In the genomic region with DNA sequence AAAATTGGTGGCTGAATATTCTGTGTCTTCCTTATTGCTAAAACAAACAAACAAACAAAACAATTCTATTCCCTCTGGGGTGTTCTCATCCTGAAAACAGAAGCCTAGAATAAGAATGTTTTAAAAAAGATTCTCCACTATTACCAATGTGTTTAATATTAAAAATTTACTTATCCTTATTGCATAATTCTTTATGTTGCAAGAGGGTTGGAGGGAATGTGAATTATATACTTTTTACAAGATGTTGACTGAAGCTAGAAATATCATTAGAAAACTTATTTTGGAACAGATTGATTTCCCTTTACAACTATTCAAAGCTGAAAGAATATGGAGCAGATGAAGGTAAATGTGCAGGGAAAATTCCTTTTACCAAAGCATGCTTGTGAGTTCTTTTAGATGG, we compare ENCODE assay signal across 1 cellular context.
TF ChIP-seq lines count a peak whose summit lies in the region.

No MANE protein-coding gene starts in this region.

TF ChIP-seq in endothelial cell of umbilical vein, 7 proteins besides CTCF, POLR2A, EP300 and RAD21:
- no peak for TF ChIP-seq POLR2AphosphoS5 (IDR thresholded peaks at IDR 0.05; ENCODE audit: insufficient read depth, low read depth, low read length)
- no peak for TF ChIP-seq GATA2 (IDR thresholded peaks at IDR 0.05; ENCODE audit: insufficient read depth, insufficient read length, low read depth, low read length)
- no peak for TF ChIP-seq MYC (IDR thresholded peaks at IDR 0.05; ENCODE audit: low read depth, low read length)
TF ChIP-seq in endothelial cell of umbilical vein: peak in this region for 0.
